Comparison of ENCODE assay signal across 1 cellular context in genomic region chr7:98280296-98280695, GRCh38.
TF ChIP-seq lines count a peak whose summit lies in the region.

No MANE protein-coding gene starts in this region.

TF ChIP-seq in H1, 55 proteins besides CTCF, POLR2A, EP300 and RAD21:
- TF ChIP-seq EGR1 (IDR thresholded peaks at IDR 0.05; ENCODE audit: borderline replicate concordance, low read depth, low read length), result no peak
- no peak for TF ChIP-seq EZH2 (IDR thresholded peaks at IDR 0.05; ENCODE audit: low read depth, low read length, severe bottlenecking)
- 0 out of 2 replicates have a peak, but pooled peaks have one; percentile 23 for TF ChIP-seq KDM1A (IDR thresholded peaks at IDR 0.05; ENCODE audit: borderline replicate concordance, low read length)
